Comparison of ENCODE assay signal across 15 cellular contexts in the genomic region with DNA sequence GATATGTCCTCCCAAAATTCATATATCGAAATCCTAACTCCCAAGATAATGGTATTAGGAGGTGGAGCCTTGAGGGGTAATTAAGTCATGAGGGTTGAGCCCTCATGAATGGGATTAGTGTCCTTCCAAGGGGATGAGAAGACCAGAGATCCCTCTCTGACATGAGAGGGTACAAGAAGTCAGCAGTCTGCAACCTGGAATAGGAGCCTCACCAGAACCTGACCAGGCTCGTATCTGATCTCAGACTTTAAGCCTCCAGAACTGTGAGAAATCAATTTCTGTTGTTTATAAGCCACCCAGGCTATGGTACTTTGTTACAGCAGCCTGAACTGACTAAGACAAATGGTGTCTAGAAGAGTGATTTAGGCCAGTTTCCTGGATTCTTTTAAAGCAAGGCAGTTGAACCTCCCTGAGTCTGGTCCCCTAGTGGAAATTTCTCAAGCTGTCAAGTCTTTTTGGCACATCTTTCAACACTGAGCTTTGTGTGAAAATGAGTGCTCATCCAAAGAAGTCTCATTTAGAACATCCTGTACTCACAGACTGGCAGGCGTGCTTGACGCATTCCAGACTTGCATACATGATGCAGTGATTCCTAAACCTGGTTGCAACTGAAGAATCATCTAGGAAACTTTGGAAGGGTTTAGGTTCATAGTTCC.
DNase-seq lines count a peak whose midpoint lies in the region; ATAC-seq and TF ChIP-seq lines count a peak whose summit lies in the region.
"Had no signal": no experiment of that assay in that cellular context is flagged by ENCODE, and none has a peak within 500 bp of the region (broad histone marks: within the 10 kb centered on the region; RNA-seq: fewer than 3 reads in every experiment).

No MANE protein-coding gene starts in this region.

- H3K9ac ChIP-seq in trophoblast cell (ENCODE audit: low read length): no peak overlapping the region
- H3K9ac ChIP-seq: BLaER1 treated with 17β-estradiol and CSF1 and Interleukin-3, amounts not matched to agents 10 nM and 100 nM had no signal

- no peak overlapping the region for H2BK12ac ChIP-seq in trophoblast cell (ENCODE audit: low read length)

- H3K4me3 ChIP-seq in trophoblast cell (ENCODE audit: low read depth, low read length) (no peak overlapping the region), upper lobe of right lung (no peak overlapping the region)
- H3K4me3 ChIP-seq: BLaER1 treated with 17β-estradiol and CSF1 and Interleukin-3, amounts not matched to agents 10 nM and 100 nM had no signal

- no peak overlapping the region for H3K14ac ChIP-seq in trophoblast cell (ENCODE audit: low read length)

- intact Hi-C loops in Right ventricle myocardium inferior (cut with DNase I): loop anchor here (1.0 to 5.0 kb wide), 3 partner anchors 13 to 266 kb away; no protein-coding TSS in a partner anchor
- intact Hi-C loops in cardiac septum (cut with DNase I): loop anchor here (10.0 kb wide), 1 partner anchor 270 kb away; the partner anchor contains the start of gene SGCD
- intact Hi-C loops in upper lobe of right lung (cut with DNase I): no loop called here

- H3K4me2 ChIP-seq in trophoblast cell (ENCODE audit: low read length): no peak overlapping the region
- H3K4me2 ChIP-seq: BLaER1 treated with 17β-estradiol and CSF1 and Interleukin-3, amounts not matched to agents 10 nM and 100 nM had no signal

- no peak overlapping the region for H4K91ac ChIP-seq in trophoblast cell (ENCODE audit: low read depth, low read length)

- H3K27me3 ChIP-seq in trophoblast cell (ENCODE audit: insufficient read depth, low read length) (no peaks in the 10 kb centered on the region), upper lobe of right lung (no peaks in the 10 kb centered on the region)
- H3K27me3 ChIP-seq: BLaER1 treated with 17β-estradiol and CSF1 and Interleukin-3, amounts not matched to agents 10 nM and 100 nM; neutrophil had no signal

- no peak overlapping the region for H4K12ac ChIP-seq in trophoblast cell (ENCODE audit: low read depth, low read length)

- H3K36me3 ChIP-seq in trophoblast cell (ENCODE audit: control insufficient read depth in 1 of 2, insufficient read depth in 2 of 2, low read length in 2 of 2): no peaks in the 10 kb centered on the region
- no peaks in the 10 kb centered on the region for H3K36me3 ChIP-seq in upper lobe of right lung
- H3K36me3 ChIP-seq: BLaER1 treated with 17β-estradiol and CSF1 and Interleukin-3, amounts not matched to agents 10 nM and 100 nM; neutrophil had no signal

- no peaks in the 10 kb centered on the region for H3K79me1 ChIP-seq in trophoblast cell (ENCODE audit: low read length)

- peak overlapping the region; percentile 19 for H3K27ac ChIP-seq in trophoblast cell (ENCODE audit: low read depth, low read length)
- H3K27ac ChIP-seq in upper lobe of right lung: peak overlapping the region; percentile 4
- H3K27ac ChIP-seq: BLaER1 treated with 17β-estradiol and CSF1 and Interleukin-3, amounts not matched to agents 10 nM and 100 nM; neutrophil had no signal

- H2BK5ac ChIP-seq in trophoblast cell (ENCODE audit: low read depth, low read length, poor library complexity): no peak overlapping the region

- H3K18ac ChIP-seq in trophoblast cell (ENCODE audit: low read length): no peak overlapping the region

- no peak overlapping the region for H4K8ac ChIP-seq in trophoblast cell (ENCODE audit: low read depth, low read length)

- no peak overlapping the region for H3K4ac ChIP-seq in trophoblast cell (ENCODE audit: low read depth, low read length)

- WGBS in trophoblast cell (ENCODE audit: extremely low coverage, insufficient coverage, insufficient read length): no CpG with 5 or more reads among the region's 4 CpGs

- no peaks in the 10 kb centered on the region for H3K79me2 ChIP-seq in trophoblast cell (ENCODE audit: control insufficient read depth, insufficient read depth, low read length, poor library complexity)

- H3K9me3 ChIP-seq in trophoblast cell (ENCODE audit: insufficient read depth, low read depth, low read length) (no peaks in the 10 kb centered on the region), upper lobe of right lung (no peaks in the 10 kb centered on the region)
- H3K9me3 ChIP-seq: BLaER1 treated with 17β-estradiol and CSF1 and Interleukin-3, amounts not matched to agents 10 nM and 100 nM; neutrophil had no signal

- peak; percentile 81 for DNase-seq in Right ventricle myocardium inferior (ENCODE audit: missing footprints)
- DNase-seq in cardiac septum (ENCODE audit: low spot score): no peak
- peak; percentile 77 for DNase-seq in inferior parietal cortex (ENCODE audit: extremely low spot score)
- no peak for DNase-seq in trophoblast cell
- DNase-seq in upper lobe of right lung: no peak
- DNase-seq in stimulated activated CD4-positive, alpha-beta T cell treated with anti-CD3 and anti-CD28 coated beads, Interleukin-4, amount 100 ng/mL, for 4 hours: no peak
- DNase-seq in GM10266 (ENCODE audit: extremely low spot score): no peak
- DNase-seq in NCI-H1930 (lab: John Stamatoyannopoulos, UW): no peak
- DNase-seq: 8988T; activated CD4-positive, alpha-beta T cell treated with anti-CD3 and anti-CD28 coated beads, Interleukin-2, amount 50 U/mL, for 1 hour; NCI-H2171; NCI-H748 treated with DMSO at 0.1 percent for 48 hours had no signal

- H3K23ac ChIP-seq in trophoblast cell (ENCODE audit: low read length): no peak overlapping the region

- no peak overlapping the region for H2AFZ ChIP-seq in trophoblast cell (ENCODE audit: insufficient read depth, low read length, poor library complexity)

- H2AK5ac ChIP-seq in trophoblast cell (ENCODE audit: low read length): no peak overlapping the region

- H2BK120ac ChIP-seq in trophoblast cell (ENCODE audit: insufficient read depth, low read length, poor library complexity): no peak overlapping the region

- ATAC-seq in Right ventricle myocardium inferior (peak; percentile 94), upper lobe of right lung (peak; percentile 58)
- ATAC-seq: Panc1 had no signal

- peak; percentile 20 for TF ChIP-seq CTCF in upper lobe of right lung (IDR thresholded peaks at IDR 0.05)
- no peak for TF ChIP-seq CTCF in GM10266 (IDR thresholded peaks at IDR 0.05; ENCODE audit: control insufficient read depth, insufficient read depth, low read depth, missing control alignments)

- H3K4me1 ChIP-seq in trophoblast cell (ENCODE audit: control insufficient read depth in 1 of 2, insufficient read depth in 2 of 2, low read length in 2 of 2) (no peaks in the 10 kb centered on the region), upper lobe of right lung (no peaks in the 10 kb centered on the region)
- H3K4me1 ChIP-seq: BLaER1 treated with 17β-estradiol and CSF1 and Interleukin-3, amounts not matched to agents 10 nM and 100 nM had no signal

Comparison
In these comparisons a context has a peak if more than half of its experiments do, and no peak if none do; other contexts are left out.
1. DNase-seq: peak in Right ventricle myocardium inferior (single experiment) and inferior parietal cortex (single experiment); none in cardiac septum (single experiment), trophoblast cell (0 of 2), upper lobe of right lung (single experiment), stimulated activated CD4-positive, alpha-beta T cell treated with anti-CD3 and anti-CD28 coated beads, Interleukin-4, amount 100 ng/mL, for 4 hours (0 of 2), GM10266 (single experiment) and NCI-H1930 (0 of 2).